24 cellular contexts compared by ENCODE assay signal in the genomic region with DNA sequence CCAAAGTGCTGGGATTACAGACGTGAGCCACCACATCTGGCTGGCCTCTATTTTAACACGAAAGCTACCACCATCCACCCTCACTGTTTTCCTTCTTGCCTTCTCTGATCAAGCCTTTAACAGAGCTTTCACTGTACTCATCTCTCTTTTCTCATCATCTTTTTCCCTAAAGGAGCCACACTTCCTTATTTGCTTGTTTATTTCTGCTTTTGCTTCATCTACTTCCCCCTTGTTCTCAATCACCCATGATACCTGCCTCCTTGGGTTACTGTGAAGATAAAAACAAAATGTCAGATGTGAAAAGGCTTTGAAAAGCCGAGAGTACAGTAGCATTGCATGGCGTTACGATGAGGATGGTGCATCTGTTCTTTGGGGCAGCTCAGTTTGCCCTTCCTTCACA.
"Had no signal": no experiment of that assay in that cellular context is flagged by ENCODE, and none has a peak within 500 bp of the region (broad histone marks: within the 10 kb centered on the region; RNA-seq: fewer than 3 reads in every experiment).

No MANE protein-coding gene starts in this region.

- H3K27me3 Mint-ChIP-seq: activated naive CD4-positive, alpha-beta T cell treated with anti-CD3 and anti-CD28 coated beads, Interleukin-2, amount 10 ng/mL, durations not matched to agents 7 days and 5 days; T-helper 17 cell had no signal

- H3K4me3 Mint-ChIP-seq: activated CD8-positive, alpha-beta T cell treated with anti-CD3 and anti-CD28 coated beads for 36 hours; activated naive CD4-positive, alpha-beta T cell treated with anti-CD3 and anti-CD28 coated beads, Interleukin-2, amount 10 ng/mL, durations not matched to agents 7 days and 5 days; activated naive CD8-positive, alpha-beta T cell treated with anti-CD3 and anti-CD28 coated beads for 36 hours; activated T-cell treated with anti-CD3 and anti-CD28 coated beads, Interleukin-2, amount 50 U/mL, for 72 hours; T-helper 17 cell had no signal

- DNase-seq: activated CD4-positive, alpha-beta T cell treated with anti-CD3 and anti-CD28 coated beads for 4 hours; activated CD8-positive, alpha-beta memory T cell treated with anti-CD3 and anti-CD28 coated beads, Interleukin-2, amount 50 U/mL, for 4 hours; activated CD8-positive, alpha-beta T cell treated with anti-CD3 and anti-CD28 coated beads for 36 hours; activated gamma-delta T cell treated with Interleukin-2 at 50 U/mL for 16 hours; activated naive CD4-positive, alpha-beta T cell treated with anti-CD3 and anti-CD28 coated beads, Interleukin-2, amount 10 ng/mL, durations not matched to agents 7 days and 5 days; activated naive CD8-positive, alpha-beta T cell treated with anti-CD3 and anti-CD28 coated beads for 36 hours; activated T-cell treated with anti-CD3 and anti-CD28 coated beads, Interleukin-2, amount 50 U/mL, for 72 hours; cerebellar nuclear complex; KG1; NCI-H1105; NCI-H1436; NCI-H1694 treated with DMSO at 0.1 percent for 48 hours; NCI-H2029 treated with DMSO at 0.1 percent for 48 hours; NCI-H345; NCI-H510A; NCI-H526 treated with DMSO at 0.1 percent for 48 hours; NCI-H82; PC-3; SHP77; T-helper 17 cell; T-helper 9 cell; WERI-Rb-1 had no signal

- ATAC-seq: activated CD4-positive, CD25-positive, alpha-beta regulatory T cell treated with anti-CD3 and anti-CD28 coated beads, Interleukin-2, amount 50 U/mL, for 24 hours; activated CD8-positive, alpha-beta T cell treated with anti-CD3 and anti-CD28 coated beads for 36 hours; activated T-cell treated with anti-CD3 and anti-CD28 coated beads, Interleukin-2, amount 50 U/mL, for 72 hours; PC-3; T-helper 17 cell had no signal

- H3K27ac Mint-ChIP-seq: activated CD8-positive, alpha-beta T cell treated with anti-CD3 and anti-CD28 coated beads for 36 hours; activated naive CD4-positive, alpha-beta T cell treated with anti-CD3 and anti-CD28 coated beads, Interleukin-2, amount 10 ng/mL, durations not matched to agents 7 days and 5 days; activated naive CD8-positive, alpha-beta T cell treated with anti-CD3 and anti-CD28 coated beads for 36 hours; activated T-cell treated with anti-CD3 and anti-CD28 coated beads, Interleukin-2, amount 50 U/mL, for 72 hours; activated T-helper 2 cell treated with anti-CD3 and anti-CD28 coated beads, Interferon-gamma antibody, Interleukin-2, Interleukin-4, amounts not matched to agents 10 μg/mL and 5 μg/mL and 100 μg/mL, durations not matched to agents 14 hours and 24 hours and 36 hours; T-helper 17 cell had no signal

- H3K4me1 Mint-ChIP-seq: activated naive CD4-positive, alpha-beta T cell treated with anti-CD3 and anti-CD28 coated beads, Interleukin-2, amount 10 ng/mL, durations not matched to agents 7 days and 5 days; activated naive CD8-positive, alpha-beta T cell treated with anti-CD3 and anti-CD28 coated beads for 36 hours; T-helper 17 cell had no signal

- H3K36me3 Mint-ChIP-seq: activated naive CD4-positive, alpha-beta T cell treated with anti-CD3 and anti-CD28 coated beads, Interleukin-2, amount 10 ng/mL, durations not matched to agents 7 days and 5 days; activated naive CD8-positive, alpha-beta T cell treated with anti-CD3 and anti-CD28 coated beads for 36 hours had no signal
